In genomic region chr4:115154826-115155225, GRCh38 we compare ENCODE assay signal across 13 cellular contexts. TPM values are rescaled to one million over a fixed set of nuclear protein-coding genes. Genes with fewer than 3 reads are reported as not detected.
DNase-seq lines count a peak whose midpoint lies in the region; ATAC-seq and TF ChIP-seq lines count a peak whose summit lies in the region.
"Had no signal": no experiment of that assay in that cellular context is flagged by ENCODE, and none has a peak within 500 bp of the region (broad histone marks: within the 10 kb centered on the region; RNA-seq: fewer than 3 reads in every experiment).

No MANE protein-coding gene starts in this region.

- H3K9me3 Mint-ChIP-seq in Calu3 (ENCODE audit: low read depth, unreplicated experiment) = no peaks in the 10 kb centered on the region

- H3K36me3 Mint-ChIP-seq in Calu3 (ENCODE audit: insufficient read depth, unreplicated experiment) = no peaks in the 10 kb centered on the region

- no peaks in the 10 kb centered on the region for H3K79me2 ChIP-seq in OCI-LY3 (ENCODE audit: low read length)

- H3K36me3 ChIP-seq in OCI-LY3 (replicated peaks; ENCODE audit: low read depth, low read length) (no peaks in the 10 kb centered on the region), mucosa of descending colon (ENCODE audit: low read depth) (no peaks in the 10 kb centered on the region)
- H3K36me3 ChIP-seq: pancreas had no signal

- no peak overlapping the region for H3K4me3 ChIP-seq in OCI-LY3 (ENCODE audit: low read length)
- H3K4me3 ChIP-seq in mucosa of descending colon = no peak overlapping the region
- H3K4me3 ChIP-seq: pancreas had no signal

- intact Hi-C loops in Calu3 (cut with micrococcal nuclease; ENCODE audit: unreplicated experiment) = no loop called here
- intact Hi-C loops in left colon (cut with DNase I, micrococcal nuclease) = no loop called here
- intact Hi-C loops in mucosa of descending colon (cut with DNase I, micrococcal nuclease) = no loop called here

- no peak overlapping the region for H3K4me3 Mint-ChIP-seq in Calu3 (ENCODE audit: low read depth, unreplicated experiment)
- H3K4me3 Mint-ChIP-seq: activated CD8-positive, alpha-beta T cell treated with anti-CD3 and anti-CD28 coated beads, Interleukin-2, amount 10 ng/mL, durations not matched to agents 7 days and 5 days had no signal

- H3K4me1 ChIP-seq in OCI-LY3 (ENCODE audit: low read length) (peaks cover 27% of the 10 kb centered on the region), mucosa of descending colon (ENCODE audit: low read depth) (no peaks in the 10 kb centered on the region)
- H3K4me1 ChIP-seq: Caco-2, pancreas had no signal

- no peaks in the 10 kb centered on the region for H3K27me3 ChIP-seq in OCI-LY3 (ENCODE audit: low read depth, low read length)
- H3K27me3 ChIP-seq: pancreas had no signal

- no peak for ATAC-seq in left colon
- ATAC-seq in mucosa of descending colon = no peak
- ATAC-seq: activated CD8-positive, alpha-beta T cell treated with anti-CD3 and anti-CD28 coated beads, Interleukin-2, amount 10 ng/mL, durations not matched to agents 7 days and 5 days; left ventricle myocardium superior; pancreas had no signal

- H3K9me3 ChIP-seq in OCI-LY3 (ENCODE audit: insufficient read depth, low read length) (no peaks in the 10 kb centered on the region), mucosa of descending colon (no peaks in the 10 kb centered on the region)
- H3K9me3 ChIP-seq: Caco-2, pancreas had no signal

- no peaks in the 10 kb centered on the region for H3K4me1 Mint-ChIP-seq in Calu3 (ENCODE audit: low read depth, unreplicated experiment)

- H3K27ac Mint-ChIP-seq in Calu3 (ENCODE audit: unreplicated experiment) = no peak overlapping the region
- H3K27ac Mint-ChIP-seq: activated CD8-positive, alpha-beta T cell treated with anti-CD3 and anti-CD28 coated beads, Interleukin-2, amount 10 ng/mL, durations not matched to agents 7 days and 5 days had no signal

- no peak overlapping the region for H2AFZ ChIP-seq in OCI-LY3 (ENCODE audit: low read depth, low read length)

- no peak overlapping the region for H3K27ac ChIP-seq in OCI-LY3 (ENCODE audit: low read length)
- H3K27ac ChIP-seq: pancreas had no signal

- no peak overlapping the region for H3K9ac ChIP-seq in OCI-LY3 (ENCODE audit: low read length)

- DNase-seq in AG08396 (ENCODE audit: low spot score) (peak; percentile 4), GM04503 (ENCODE audit: low read depth) (peak; percentile 12), fibroblast of peridontal ligament (ENCODE audit: extremely low read depth) (peak; percentile 67), Calu3 (no peak), left colon (no peak), mucosa of descending colon (no peak), AML-193 (lab: John Stamatoyannopoulos, UW) (no peak)
- DNase-seq: activated CD8-positive, alpha-beta T cell treated with anti-CD3 and anti-CD28 coated beads, Interleukin-2, amount 10 ng/mL, durations not matched to agents 7 days and 5 days; Caco-2; left ventricle myocardium superior; pancreas; SHP77 treated with DMSO at 0.1 percent for 48 hours had no signal

- peak; percentile 36 for TF ChIP-seq CTCF in OCI-LY3 (IDR thresholded peaks at IDR 0.05; ENCODE audit: low read depth, low read length)
- no peak for TF ChIP-seq CTCF in Calu3 (IDR thresholded peaks at IDR 0.05; ENCODE audit: unreplicated experiment)
- TF ChIP-seq CTCF in mucosa of descending colon (IDR thresholded peaks at IDR 0.05) = no peak

- no TSS peak for BruUV-seq in Calu3 (replicated peaks; lab: Mats Ljungman, UMichigan)

- H3K27me3 Mint-ChIP-seq in Calu3 (ENCODE audit: unreplicated experiment) = no peaks in the 10 kb centered on the region

- H4K20me1 ChIP-seq in OCI-LY3 (ENCODE audit: insufficient read depth, low read length) = no peaks in the 10 kb centered on the region

- CTCF ChIA-PET in Calu3 (lab: Charles Lee) = no interaction called here

- H3K4me2 ChIP-seq in OCI-LY3 (ENCODE audit: low read length) = peak overlapping the region; percentile 42

RNA-seq across cellular contexts. Expression of gene NDST4, which starts 41.4 kb away (rescaled TPM):
- total RNA-seq in Calu3 (2022) = not detected in 2 replicates
- under 1 TPM in 1 of 2 donors, not detected in 1; 0.17 TPM for total RNA-seq in left colon
- under 1 TPM in 1 of 3 donors, not detected in 2; 0.20 TPM for total RNA-seq in mucosa of descending colon
- total RNA-seq: activated CD8-positive, alpha-beta T cell treated with anti-CD3 and anti-CD28 coated beads, Interleukin-2, amount 10 ng/mL, durations not matched to agents 7 days and 5 days; left ventricle myocardium superior; pancreas had no signal

Comparison
In these comparisons a context has a peak if more than half of its experiments do, and no peak if none do; other contexts are left out.
1. DNase-seq: peak in AG08396 (single experiment), GM04503 (single experiment) and fibroblast of peridontal ligament (single experiment); none in Calu3 (single experiment), left colon (0 of 2), mucosa of descending colon (0 of 3) and AML-193 (0 of 2).